10 cellular contexts compared by ENCODE assay signal in the genomic region with DNA sequence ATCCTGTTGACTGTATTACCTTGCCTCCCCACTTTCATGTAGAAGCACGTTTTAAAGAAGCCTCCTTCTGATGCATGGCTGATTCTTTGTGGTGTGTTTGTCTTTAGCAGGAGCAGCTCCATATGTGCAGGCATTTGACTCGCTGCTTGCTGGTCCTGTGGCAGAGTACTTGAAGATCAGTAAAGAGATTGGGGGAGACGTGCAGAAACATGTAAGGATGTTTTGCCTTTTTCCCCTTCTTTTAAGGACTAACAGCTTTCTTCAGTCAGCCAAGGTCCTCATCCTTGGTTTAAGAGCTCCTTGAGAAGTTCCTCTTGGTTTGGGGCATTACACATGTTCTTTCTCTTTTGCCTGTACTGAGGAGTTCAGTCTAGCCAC. TPM values are rescaled to one million over a fixed set of nuclear protein-coding genes. Genes with fewer than 3 reads are reported as not detected.
DNase-seq lines count a peak whose midpoint lies in the region; ATAC-seq, FAIRE-seq and TF ChIP-seq lines count a peak whose summit lies in the region.
"Had no signal": no experiment of that assay in that cellular context is flagged by ENCODE, and none has a peak within 500 bp of the region (broad histone marks: within the 10 kb centered on the region; RNA-seq: fewer than 3 reads in every experiment).

No MANE protein-coding gene starts in this region.

- H4K91ac ChIP-seq in H9 (ENCODE audit: insufficient read length, low read depth, low read length) (no peak overlapping the region), H1 (replicated peaks; ENCODE audit: insufficient read length, low read length) (no peak overlapping the region)

- no peak overlapping the region; a peak in 1 of 5 replicates for H3K4me3 Mint-ChIP-seq in H9
- H3K4me3 Mint-ChIP-seq in stimulated activated effector memory CD8-positive, alpha-beta T cell treated with anti-CD3 and anti-CD28 coated beads, Interleukin-12 subunit alpha, Interleukin-12 subunit beta, amount 100 ng/mL, for 72 hours, result peak overlapping the region; percentile 59

- H2BK15ac ChIP-seq in H9 (ENCODE audit: low read depth, low read length), result no peak overlapping the region
- no peak overlapping the region for H2BK15ac ChIP-seq in H1 (ENCODE audit: low read length)

- H3K9ac ChIP-seq in H9 (ENCODE audit: extremely low read depth, insufficient read length, low read length), result no peak overlapping the region
- no peak overlapping the region; a peak in 1 of 7 replicates for H3K9ac ChIP-seq in H1 (replicated peaks in 1 of 4; ENCODE audit: extremely low read depth in 1 of 4, low read depth in 3 of 4, low read length in 3 of 4)

- H3K79me2 ChIP-seq in H9 (ENCODE audit: insufficient read depth, low read length) (peaks cover 2% of the 10 kb centered on the region; the same call in 1 of the 2 replicates), PC-9 (ENCODE audit: low read depth) (peaks cover 45% of the 10 kb centered on the region), H1 (ENCODE audit: control insufficient read depth in 1 of 2, insufficient read depth in 2 of 2, low read length in 2 of 2) (peaks cover 0 to 42% of the 10 kb centered on the region in 2 experiments)

- no peak overlapping the region for H3K14ac ChIP-seq in H9 (ENCODE audit: insufficient read depth, low read length)
- no peak overlapping the region for H3K14ac ChIP-seq in H1 (ENCODE audit: insufficient read length)

- H3K4me1 ChIP-seq in H9 (ENCODE audit: insufficient read depth, low read length) (peaks cover 4% of the 10 kb centered on the region; the same call in 1 of the 2 replicates), PC-9 (replicated peaks; ENCODE audit: insufficient read depth) (peaks cover 41% of the 10 kb centered on the region), H1 (replicated peaks in 1 of 4; ENCODE audit: control insufficient read depth in 3 of 4, insufficient read depth in 4 of 4, low read length in 3 of 4) (peaks cover 0 to 6% (median 5%) of the 10 kb centered on the region in 4 experiments; a peak in 4 of 7 replicates)

- H3K27me3 ChIP-seq in H9 (ENCODE audit: insufficient read depth, low read length) (no peaks in the 10 kb centered on the region), PC-9 (ENCODE audit: insufficient read depth, low read depth) (no peaks in the 10 kb centered on the region), H1 (replicated peaks in 1 of 4; ENCODE audit: control insufficient read depth in 3 of 4, extremely low read depth in 1 of 4, insufficient read depth in 3 of 4, low read length in 3 of 4) (no peaks in the 10 kb centered on the region)
- H3K27me3 ChIP-seq: SJSA1 had no signal

- H2BK5ac ChIP-seq in H9 (ENCODE audit: insufficient read length, low read length), result no peak overlapping the region
- H2BK5ac ChIP-seq in H1 (ENCODE audit: low read depth, low read length), result no peak overlapping the region

- FAIRE-seq in H1 (lab: Jason Lieb, UNC), result no peak

- H4K20me1 ChIP-seq in H9 (ENCODE audit: control insufficient read depth, insufficient read depth, insufficient read length), result no peaks in the 10 kb centered on the region
- H4K20me1 ChIP-seq in PC-9 (ENCODE audit: insufficient read depth), result peaks cover 8% of the 10 kb centered on the region; the same call in 1 of the 2 replicates
- peaks cover 0 to 13% of the 10 kb centered on the region in 2 experiments for H4K20me1 ChIP-seq in H1 (replicated peaks in 1 of 2; ENCODE audit: control insufficient read depth in 1 of 2, insufficient read depth in 2 of 2, low read length in 2 of 2)

- H3K9me3 Mint-ChIP-seq in H9, result no peaks in the 10 kb centered on the region
- H3K9me3 Mint-ChIP-seq in stimulated activated effector memory CD8-positive, alpha-beta T cell treated with anti-CD3 and anti-CD28 coated beads, Interleukin-12 subunit alpha, Interleukin-12 subunit beta, amount 100 ng/mL, for 72 hours, result no peaks in the 10 kb centered on the region

- no peak for TF ChIP-seq POLR2A in H1 (IDR thresholded peaks at IDR 0.05; ENCODE audit: control extremely low read depth in 1 of 2, low read depth in 2 of 2, low read length in 2 of 2)

- no CpG with 5 or more reads among the region's 3 CpGs for WGBS in H9 (ENCODE audit: extremely low coverage, insufficient read length, low lambda C conversion rate)
- WGBS in H1 (ENCODE audit: extremely low coverage in 1 of 2, insufficient coverage in 1 of 2, insufficient read length in 1 of 2, insufficient replicate concordance in 2 of 2, low coverage in 1 of 2, low lambda C conversion rate in 2 of 2, missing lambda C conversion rate in 1 of 2), 2 experiments, result 78% methylated on average over 3 of the region's 3 CpGs; no CpG with 5 or more reads in 1 of the 2 experiments

- peak overlapping the region; percentile 83 to 95 (median 87) for H3K27ac Mint-ChIP-seq in H9
- peak overlapping the region; percentile 61 for H3K27ac Mint-ChIP-seq in stimulated activated effector memory CD8-positive, alpha-beta T cell treated with anti-CD3 and anti-CD28 coated beads, Interleukin-12 subunit alpha, Interleukin-12 subunit beta, amount 100 ng/mL, for 72 hours

- H4K8ac ChIP-seq in H9 (replicated peaks; ENCODE audit: insufficient read length, low read depth, low read length) (no peak overlapping the region), H1 (ENCODE audit: extremely low read depth, insufficient read depth, low read length) (no peak overlapping the region)

- H3F3A ChIP-seq in PC-9 (ENCODE audit: insufficient read depth, low read depth), result peaks cover 49% of the 10 kb centered on the region

- DNase-seq in H9 (no peak), PC-9 (no peak), H1 (ENCODE audit: low read depth in 1 of 2, low spot score in 2 of 2) (no peak), hepatic stellate cell (ENCODE audit: low spot score) (no peak)
- DNase-seq in stimulated activated effector memory CD8-positive, alpha-beta T cell treated with anti-CD3 and anti-CD28 coated beads, Interleukin-12 subunit alpha, Interleukin-12 subunit beta, amount 100 ng/mL, for 72 hours (ENCODE audit: low spot score in 2 of 2), result no peak
- DNase-seq in activated effector memory CD4-positive, alpha-beta T cell treated with anti-CD3 and anti-CD28 coated beads, Interleukin-2, amount 50 U/mL, for 16 hours, result no peak

- no peak overlapping the region for H2BK20ac ChIP-seq in H9 (ENCODE audit: low read depth, low read length, poor library complexity, severe bottlenecking)
- H2BK20ac ChIP-seq in H1 (ENCODE audit: low read length), result no peak overlapping the region

- H3K79me1 ChIP-seq in H9 (ENCODE audit: insufficient read depth, low read depth, low read length, poor library complexity, severe bottlenecking) (peaks cover 3% of the 10 kb centered on the region), H1 (ENCODE audit: low read depth, low read length) (no peaks in the 10 kb centered on the region; the same call in none of the 2 replicates)

- no peaks in the 10 kb centered on the region for H3K9me2 ChIP-seq in PC-9 (ENCODE audit: insufficient read depth)

- ATAC-seq in stimulated activated effector memory CD8-positive, alpha-beta T cell treated with anti-CD3 and anti-CD28 coated beads, Interleukin-12 subunit alpha, Interleukin-12 subunit beta, amount 100 ng/mL, for 72 hours, result no peak
- ATAC-seq in HG02798 (IDR thresholded peaks at IDR 0.05; ENCODE audit: poor library complexity, unreplicated experiment), result no peak
- no peak for ATAC-seq in GM19463 (IDR thresholded peaks at IDR 0.05; ENCODE audit: unreplicated experiment)

- no peak overlapping the region for H3T11ph ChIP-seq in H9 (ENCODE audit: low read length)

- H3K18ac ChIP-seq in H9 (ENCODE audit: insufficient read length, low read depth, low read length) (no peak overlapping the region), H1 (ENCODE audit: extremely low read depth, low read length) (no peak overlapping the region)

- no peaks in the 10 kb centered on the region for H3K27me3 Mint-ChIP-seq in H9 (ENCODE audit: low read depth)

- H3K36me3 Mint-ChIP-seq in H9 (ENCODE audit: insufficient read depth in 1 of 3, low read depth in 3 of 3), result peaks cover 30 to 52% (median 45%) of the 10 kb centered on the region in 3 experiments
- H3K36me3 Mint-ChIP-seq in stimulated activated effector memory CD8-positive, alpha-beta T cell treated with anti-CD3 and anti-CD28 coated beads, Interleukin-12 subunit alpha, Interleukin-12 subunit beta, amount 100 ng/mL, for 72 hours, result peaks cover 94% of the 10 kb centered on the region

- TF ChIP-seq CTCF in H9 (conservative IDR thresholded peaks at IDR 0.05), result no peak
- TF ChIP-seq CTCF in PC-9 (conservative IDR thresholded peaks at IDR 0.05), result no peak
- TF ChIP-seq CTCF in H1 (IDR thresholded peaks at IDR 0.05; ENCODE audit: control extremely low read depth in 1 of 3, insufficient read depth in 1 of 3, low read depth in 1 of 3, low read length in 3 of 3), result no peak

- H3K4me1 Mint-ChIP-seq in H9, result peaks cover 21 to 22% of the 10 kb centered on the region in 2 experiments
- peaks cover 86% of the 10 kb centered on the region for H3K4me1 Mint-ChIP-seq in stimulated activated effector memory CD8-positive, alpha-beta T cell treated with anti-CD3 and anti-CD28 coated beads, Interleukin-12 subunit alpha, Interleukin-12 subunit beta, amount 100 ng/mL, for 72 hours

- no peak overlapping the region for H3K23ac ChIP-seq in H9 (ENCODE audit: insufficient read length, low read depth, low read length)
- no peak overlapping the region for H3K23ac ChIP-seq in H1 (ENCODE audit: insufficient read length)

- H3K4me2 ChIP-seq in H9 (ENCODE audit: insufficient read depth, insufficient read length, low read length), result no peak overlapping the region
- peak overlapping the region; percentile 55 for H3K4me2 ChIP-seq in PC-9
- no peak overlapping the region for H3K4me2 ChIP-seq in H1 (ENCODE audit: insufficient read depth in 1 of 2, low read depth in 2 of 2, low read length in 2 of 2)

- H3K27ac ChIP-seq in H9 (ENCODE audit: insufficient read length, low read depth, low read length) (no peak overlapping the region), PC-9 (peak overlapping the region; percentile 84), H1 (ENCODE audit: low read depth, low read length) (0 out of 2 replicates have a peak overlapping the region, but pooled peaks have one; percentile 2)
- H3K27ac ChIP-seq: SJSA1 had no signal

- H2BK120ac ChIP-seq in H9 (ENCODE audit: low read depth, low read length, poor library complexity, severe bottlenecking), result no peak overlapping the region
- H2BK120ac ChIP-seq in H1 (replicated peaks; ENCODE audit: low read depth, low read length), result no peak overlapping the region

- H3K56ac ChIP-seq in H9 (ENCODE audit: insufficient read length, low read depth, low read length) (no peak overlapping the region), H1 (replicated peaks; ENCODE audit: insufficient read length, low read depth, low read length) (no peak overlapping the region)

- no peak for TF ChIP-seq RAD21 in H1 (IDR thresholded peaks at IDR 0.05 in 1 of 2, conservative IDR thresholded peaks at IDR 0.05 in 1 of 2; ENCODE audit: low read depth in 2 of 2, low read length in 2 of 2)

- CTCF ChIA-PET in PC-9 (lab: Charles Lee), result no interaction called here
- CTCF ChIA-PET in H1 (lab: Charles Lee; ENCODE audit: partially characterized antibody), result interaction anchor here (0.9 to 1.2 kb wide), 3 partner anchors 10 to 68 kb away, joined by 3 to 4 read pairs (median 3); no protein-coding TSS in a partner anchor

- POLR2A ChIA-PET in PC-9 (lab: Charles Lee; ENCODE audit: unreplicated experiment) (no interaction called here), H1 (lab: Charles Lee; ENCODE audit: partially characterized antibody) (interaction anchor here (0.9 to 2.2 kb wide), 3 partner anchors 11 to 229 kb away, joined by 3 to 4 read pairs (median 4); no protein-coding TSS in a partner anchor)

- H2AK5ac ChIP-seq in H9 (ENCODE audit: insufficient read length, low read length) (no peak overlapping the region), H1 (ENCODE audit: low read depth, low read length) (no peak overlapping the region)

- H3K9me3 ChIP-seq in H9 (ENCODE audit: control insufficient read depth, low read depth, low read length) (no peaks in the 10 kb centered on the region), PC-9 (ENCODE audit: insufficient read depth, low read depth) (no peaks in the 10 kb centered on the region), H1 (ENCODE audit: insufficient read depth in 2 of 2, low read depth in 1 of 2, low read length in 1 of 2) (no peaks in the 10 kb centered on the region)
- H3K9me3 ChIP-seq: SJSA1 had no signal

- H2BK12ac ChIP-seq in H9 (ENCODE audit: insufficient read length, low read depth, low read length) (no peak overlapping the region), H1 (ENCODE audit: low read depth, low read length) (no peak overlapping the region; the same call in 1 of the 2 replicates)

- no peak overlapping the region for H3K4me3 ChIP-seq in PC-9
- no peak overlapping the region for H3K4me3 ChIP-seq in H1 (ENCODE audit: extremely low read depth in 1 of 4, insufficient read depth in 2 of 4, low read depth in 3 of 4, low read length in 4 of 4)
- H3K4me3 ChIP-seq: coronary artery, SJSA1 had no signal

- H4K5ac ChIP-seq in H9 (ENCODE audit: insufficient read length, low read depth, low read length) (no peak overlapping the region), H1 (ENCODE audit: insufficient read length, low read depth, low read length) (no peak overlapping the region)

- BruUV-seq in PC-9 (replicated peaks; lab: Mats Ljungman, UMichigan), result no TSS peak

- H3K4ac ChIP-seq in H9 (ENCODE audit: low read depth, low read length) (no peak overlapping the region), H1 (replicated peaks; ENCODE audit: insufficient read length, low read depth, low read length) (no peak overlapping the region)

- H3K36me3 ChIP-seq in PC-9 (ENCODE audit: low read depth), result peaks cover 41% of the 10 kb centered on the region
- H3K36me3 ChIP-seq in H1 (ENCODE audit: control insufficient read depth in 2 of 4, insufficient read depth in 4 of 4, low read length in 3 of 4), result peaks cover 20 to 56% (median 40%) of the 10 kb centered on the region in 4 experiments; a peak in 7 of 8 replicates

- no peaks in the 10 kb centered on the region for H3K23me2 ChIP-seq in H9 (ENCODE audit: insufficient read length, low read depth, low read length, poor library complexity, severe bottlenecking)
- no peaks in the 10 kb centered on the region for H3K23me2 ChIP-seq in H1 (ENCODE audit: low read depth, low read length)

- TF ChIP-seq EP300 in H1 (IDR thresholded peaks at IDR 0.05; ENCODE audit: borderline replicate concordance in 1 of 2, low read depth in 2 of 2, low read length in 2 of 2), result no peak

- intact Hi-C loops in PC-9 (cut with micrococcal nuclease; ENCODE audit: unreplicated experiment), result no loop called here

- H2AFZ ChIP-seq in H9 (ENCODE audit: low read length), result no peak overlapping the region
- H2AFZ ChIP-seq in PC-9, result no peak overlapping the region
- no peak overlapping the region for H2AFZ ChIP-seq in H1 (ENCODE audit: low read length)

RNA-seq across cellular contexts. Expression of a gene that starts 19.4 kb away (rescaled TPM):
- 255 and 268 TPM in 2 replicates for total RNA-seq in H9 (2021)
- total RNA-seq in PC-9 (2021), result 322 and 354 TPM in 2 replicates
- 274 and 295 TPM in 2 replicates for total RNA-seq in H1 (2021; fragmentation: NEBNext Ultra II Directional; extraction: Animal tissue kit (Norgen Biotek cat#: 25700))
- 94.5 and 140 TPM in 2 replicates for polyA plus RNA-seq in H1 (2011; rRNA removed)
- 156 TPM for polyA plus RNA-seq in H1 (2011; cell fraction: cytosol; rRNA removed)
- 89.4 TPM for polyA plus RNA-seq in H1 (2011; cell fraction: nucleus; rRNA removed)
- polyA plus RNA-seq in H1 (2012, experiment 1 of 2), result 209 to 252 TPM (median 215 TPM) in 4 replicates
- 43.4 TPM for polyA plus RNA-seq in H1 (2012, experiment 2 of 2)
- 215 TPM for polyA plus RNA-seq in H1 (2013, experiment 1 of 2)
- 209 TPM for polyA plus RNA-seq in H1 (2013, experiment 2 of 2)
- polyA minus RNA-seq in H1 (2011; rRNA and poly(A)+ RNA removed), result 180 and 198 TPM in 2 replicates
- 93.9 TPM for polyA minus RNA-seq in H1 (2011; cell fraction: cytosol; rRNA and poly(A)+ RNA removed)
- polyA minus RNA-seq in H1 (2011; cell fraction: nucleus; rRNA and poly(A)+ RNA removed), result 77.0 TPM

RNA-seq across cellular contexts. Expression of a gene that starts 37.1 kb away (rescaled TPM):
- total RNA-seq in H9 (2021) (104 and 109 TPM in 2 replicates), PC-9 (2021) (120 and 154 TPM in 2 replicates)
- 141 and 150 TPM in 2 replicates for total RNA-seq in H1 (2021; fragmentation: NEBNext Ultra II Directional; extraction: Animal tissue kit (Norgen Biotek cat#: 25700))
- polyA plus RNA-seq in H1 (2011; rRNA removed), result 38.8 and 77.1 TPM in 2 replicates
- polyA plus RNA-seq in H1 (2011; cell fraction: cytosol; rRNA removed), result 56.0 TPM
- polyA plus RNA-seq in H1 (2011; cell fraction: nucleus; rRNA removed), result 62.0 TPM
- polyA plus RNA-seq in H1 (2012, experiment 1 of 2), result 118 to 158 TPM (median 141 TPM) in 4 replicates
- polyA plus RNA-seq in H1 (2012, experiment 2 of 2), result 25.5 TPM
- polyA plus RNA-seq in H1 (2013, experiment 1 of 2), result 251 TPM
- polyA plus RNA-seq in H1 (2013, experiment 2 of 2), result 317 TPM
- 134 and 143 TPM in 2 replicates for polyA minus RNA-seq in H1 (2011; rRNA and poly(A)+ RNA removed)
- 47.7 TPM for polyA minus RNA-seq in H1 (2011; cell fraction: cytosol; rRNA and poly(A)+ RNA removed)
- polyA minus RNA-seq in H1 (2011; cell fraction: nucleus; rRNA and poly(A)+ RNA removed), result 34.6 TPM
